22 cellular contexts compared by ENCODE assay signal in the genomic region with DNA sequence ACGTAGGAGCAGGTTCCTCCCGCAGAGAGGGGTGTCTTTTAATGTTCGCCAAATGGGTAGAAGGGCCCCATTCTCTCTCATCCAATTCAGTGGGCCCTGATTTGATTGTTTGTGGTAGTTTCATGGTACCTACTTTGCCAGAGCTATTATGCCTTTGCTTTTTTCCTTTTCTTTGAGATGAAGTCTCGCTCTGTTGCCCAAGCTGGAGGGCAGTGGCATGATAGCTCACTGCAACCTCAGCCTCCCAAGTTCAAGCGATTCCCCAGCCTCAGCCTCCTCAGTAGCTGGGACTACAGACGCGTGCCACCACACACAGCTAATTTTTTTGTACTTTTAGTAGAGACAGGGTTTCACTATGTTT.
"Had no signal": no experiment of that assay in that cellular context is flagged by ENCODE, and none has a peak within 500 bp of the region (broad histone marks: within the 10 kb centered on the region; RNA-seq: fewer than 3 reads in every experiment).

No MANE protein-coding gene starts in this region.

- H3K27ac Mint-ChIP-seq: immature natural killer cell, mesothelial cell of epicardium had no signal

- H3K9me3 ChIP-seq: esophagus muscularis mucosa, gastroesophageal sphincter, heart left ventricle, left ventricle myocardium inferior, lower lobe of right lung, mucosa of descending colon had no signal

- H3K27me3 ChIP-seq: dorsolateral prefrontal cortex, esophagus muscularis mucosa, gastroesophageal sphincter, heart left ventricle, hepatocyte had no signal

- H3K36me3 ChIP-seq: esophagus muscularis mucosa, gastroesophageal sphincter, heart left ventricle, left ventricle myocardium inferior, lower lobe of right lung had no signal

- H3K79me2 ChIP-seq: hepatocyte had no signal

- DNase-seq: dermis blood vessel endothelial cell; dorsolateral prefrontal cortex; effector CD4-positive, alpha-beta T cell; effector memory CD4-positive, alpha-beta T cell; foreskin keratinocyte; heart left ventricle; hypothalamus; immature natural killer cell; islet precursor cell; kidney; kidney glomerular epithelial cell; left colon; left ventricle myocardium inferior; lower lobe of right lung; mesenchymal stem cell; mucosa of descending colon had no signal

- H3K4me3 Mint-ChIP-seq: immature natural killer cell, mesothelial cell of epicardium had no signal

- H3K27ac ChIP-seq: coronary artery, dorsolateral prefrontal cortex, esophagus muscularis mucosa, foreskin keratinocyte, gastroesophageal sphincter, heart left ventricle, hepatocyte, left ventricle myocardium inferior, lower lobe of right lung had no signal

- H3K4me1 ChIP-seq: foreskin keratinocyte, gastroesophageal sphincter, heart left ventricle, lower lobe of right lung had no signal

- H3K36me3 Mint-ChIP-seq: immature natural killer cell, mesothelial cell of epicardium had no signal

- H3K4me1 Mint-ChIP-seq: immature natural killer cell had no signal

- H3K4me3 ChIP-seq: coronary artery, dorsolateral prefrontal cortex, esophagus muscularis mucosa, gastroesophageal sphincter, heart left ventricle, hepatocyte, left ventricle myocardium inferior, lower lobe of right lung, mucosa of descending colon had no signal

- H2AFZ ChIP-seq: hepatocyte had no signal

- H3K9me3 Mint-ChIP-seq: immature natural killer cell, mesothelial cell of epicardium had no signal

- ATAC-seq: foreskin keratinocyte, gastroesophageal sphincter, heart left ventricle, left colon, left lobe of liver, lower lobe of right lung, mucosa of descending colon had no signal

- H3K4me2 ChIP-seq: hepatocyte had no signal
